8 cellular contexts compared by ENCODE assay signal in genomic region chr1:244836598-244836997, GRCh38. TPM values are rescaled to one million over a fixed set of nuclear protein-coding genes. Genes with fewer than 3 reads are reported as not detected.
DNase-seq lines count a peak whose midpoint lies in the region; ATAC-seq, FAIRE-seq and TF ChIP-seq lines count a peak whose summit lies in the region.

No MANE protein-coding gene starts in this region.

- BruUV-seq in K562 (replicated peaks; lab: Mats Ljungman, UMichigan): no TSS peak

- H3K4me1 ChIP-seq in cardiac muscle cell (ENCODE audit: low read depth): peaks cover 18% of the 10 kb centered on the region
- H3K4me1 ChIP-seq in K562 (replicated peaks in 1 of 2; ENCODE audit: control insufficient read depth in 2 of 2, insufficient read depth in 2 of 2, low read length in 2 of 2): peaks cover 15 to 17% of the 10 kb centered on the region in 2 experiments; a peak in 4 of 5 replicates
- no peaks in the 10 kb centered on the region for H3K4me1 ChIP-seq in uterus

- H3K27ac ChIP-seq in cardiac muscle cell (peak overlapping the region; percentile 100), K562 (ENCODE audit: extremely low read depth, low read depth, low read length) (peak overlapping the region; percentile 98), uterus (peak overlapping the region; percentile 99 to 100)

- peak overlapping the region; percentile 92 for H3K4me3 Mint-ChIP-seq in memory B cell

- H3K36me3 ChIP-seq in cardiac muscle cell (peaks cover 3% of the 10 kb centered on the region), K562 (ENCODE audit: control insufficient read depth, insufficient read depth, low read length) (peaks cover 49% of the 10 kb centered on the region), uterus (no peaks in the 10 kb centered on the region)

- H3K27me3 ChIP-seq in cardiac muscle cell: no peaks in the 10 kb centered on the region
- H3K27me3 ChIP-seq in K562 (ENCODE audit: control insufficient read depth in 2 of 2, insufficient read depth in 2 of 2, low read length in 2 of 2): no peaks in the 10 kb centered on the region
- H3K27me3 ChIP-seq in uterus: no peaks in the 10 kb centered on the region

- H3K36me3 Mint-ChIP-seq in memory B cell: peaks cover 13% of the 10 kb centered on the region

- no peak for FAIRE-seq in K562 (lab: Jason Lieb, UNC)

- CTCF ChIA-PET in K562 (lab: Yijun Ruan, JAX; ENCODE audit: low intra/inter-chr PET ratio): no interaction called here

- TF ChIP-seq EP300 in K562 (IDR thresholded peaks at IDR 0.05; ENCODE audit: low read length): no peak

- H3K79me2 ChIP-seq in K562 (ENCODE audit: control insufficient read depth, insufficient read depth, low read length): peaks cover 61% of the 10 kb centered on the region

- H3K9me3 Mint-ChIP-seq in memory B cell: peaks cover 1% of the 10 kb centered on the region

- no peaks in the 10 kb centered on the region for H3K9me1 ChIP-seq in K562 (ENCODE audit: control insufficient read depth, insufficient read depth, low read length)

- no peaks in the 10 kb centered on the region for H3K27me3 Mint-ChIP-seq in memory B cell

- POLR2A ChIA-PET in K562 (lab: Yijun Ruan, JAX): interaction anchor here (0.6 to 22.4 kb wide), 6 partner anchors 19 to 215 kb away, joined by 3 to 485 read pairs (median 4); partner anchors contain the start of gene HNRNPU

- H3K27ac Mint-ChIP-seq in memory B cell: peak overlapping the region; percentile 98

- H3K9ac ChIP-seq in K562 (ENCODE audit: insufficient read depth in 1 of 2, low read depth in 2 of 2, low read length in 2 of 2): peak overlapping the region in 1 of 2 experiments; percentile 97; a peak in 3 of 4 replicates

- DNase-seq in cardiac muscle cell (ENCODE audit: low read depth in 1 of 2, low spot score in 1 of 2): peak in 1 of 2 donors; percentile 26
- no peak for DNase-seq in left ventricle myocardium superior
- DNase-seq in K562 (ENCODE audit: extremely low read depth in 1 of 4, low spot score in 3 of 4): no peak
- no peak for DNase-seq in memory B cell (ENCODE audit: low spot score in 2 of 2)
- DNase-seq in uterus: no peak
- DNase-seq in NCI-H1930 (lab: John Stamatoyannopoulos, UW): no peak
- no peak for DNase-seq in HuH-7 (ENCODE audit: low spot score)

- intact Hi-C loops in left ventricle myocardium superior (cut with micrococcal nuclease): no loop called here
- intact Hi-C loops in K562 (cut with micrococcal nuclease): loop anchor here (10.0 kb wide), 1 partner anchor 208 kb away; no protein-coding TSS in a partner anchor
- intact Hi-C loops in uterus (cut with DNase I; ENCODE audit: low total_unique reads): no loop called here

- in situ Hi-C loops in K562 (cut with MboI): no loop called here

- H3K4me3 ChIP-seq in cardiac muscle cell (peak overlapping the region; percentile 57), K562 (peak overlapping the region; percentile 74), uterus (peak overlapping the region; percentile 54 to 69)

- H4K20me1 ChIP-seq in K562 (replicated peaks; ENCODE audit: control insufficient read depth, insufficient read depth, low read length): peaks cover 17% of the 10 kb centered on the region

- no peak overlapping the region for H2AFZ ChIP-seq in K562 (ENCODE audit: low read depth, low read length)

- no peak for TF ChIP-seq RAD21 in K562 (CRISPR knock-in tag; conservative IDR thresholded peaks at IDR 0.05 in 1 of 2, IDR thresholded peaks at IDR 0.05 in 1 of 2)

- ATAC-seq in left ventricle myocardium superior (no peak), K562 (no peak), memory B cell (ENCODE audit: low read depth) (no peak), GM21423 (IDR thresholded peaks at IDR 0.05; ENCODE audit: unreplicated experiment) (no peak)

- peaks cover 30% of the 10 kb centered on the region for H3K4me1 Mint-ChIP-seq in memory B cell

- no peaks in the 10 kb centered on the region for H3K9me3 ChIP-seq in cardiac muscle cell (ENCODE audit: low read depth)
- no peaks in the 10 kb centered on the region for H3K9me3 ChIP-seq in K562 (replicated peaks; ENCODE audit: control insufficient read depth, insufficient read depth, low read depth, low read length)
- no peaks in the 10 kb centered on the region for H3K9me3 ChIP-seq in uterus

- no peak for TF ChIP-seq CTCF in cardiac muscle cell (IDR thresholded peaks at IDR 0.05; ENCODE audit: low read depth, low read length)
- TF ChIP-seq CTCF in K562 (IDR thresholded peaks at IDR 0.05 in 2 of 3, conservative IDR thresholded peaks at IDR 0.05 in 1 of 3; ENCODE audit: insufficient read depth in 2 of 3, low read depth in 1 of 3, low read length in 3 of 3): no peak
- TF ChIP-seq CTCF in uterus (IDR thresholded peaks at IDR 0.05): no peak

- peak overlapping the region; percentile 98 for H3K4me2 ChIP-seq in K562 (ENCODE audit: insufficient read depth, low read length)

- 0% methylated on average over 3 of the region's 3 CpGs for WGBS in K562 (ENCODE audit: insufficient coverage, low coverage, missing lambda C conversion rate)

- TF ChIP-seq POLR2A in K562 (conservative IDR thresholded peaks at IDR 0.05) (no peak), uterus (IDR thresholded peaks at IDR 0.05) (no peak)

TF ChIP-seq in K562, 482 proteins besides CTCF, POLR2A, EP300 and RAD21 (continues in another document):
- TF ChIP-seq SMARCC2 (IDR thresholded peaks at IDR 0.05; ENCODE audit: low read depth) (no peak), ELF2 (CRISPR knock-in tag; IDR thresholded peaks at IDR 0.05) (0 out of 2 replicates have a peak, but pooled peaks have one; percentile 7), LARP7 (IDR thresholded peaks at IDR 0.05) (no peak), MAX (CRISPR knock-in tag; IDR thresholded peaks at IDR 0.05) (no peak), VEZF1 (CRISPR knock-in tag; IDR thresholded peaks at IDR 0.05) (peak; percentile 21; the same call in 1 of the 2 replicates), ZNF717 (CRISPR knock-in tag; IDR thresholded peaks at IDR 0.05) (no peak), SMARCA4 (IDR thresholded peaks at IDR 0.05) (0 out of 2 replicates have a peak, but pooled peaks have one; percentile 16)

RNA-seq across cellular contexts. Expression of gene COX20, which starts 1.1 kb away (rescaled TPM):
- total RNA-seq in cardiac muscle cell (51.2 and 55.8 TPM in 2 replicates), left ventricle myocardium superior (63.7 TPM), K562 (2014; rRNA removed) (41.5 and 47.2 TPM in 2 replicates), K562 (2014; rRNA removed; fragmentation: Illumina TruSeq; extraction: Trizol) (72.8 and 92.9 TPM in 2 replicates), K562 (2015; rRNA removed; fragmentation: Illumina TruSeq; extraction: Trizol) (77.9 and 84.3 TPM in 2 replicates), K562 (2021) (51.6 and 60.0 TPM in 2 replicates), uterus (100 to 1,000 TPM in 1 of 4 donors, 10 to 100 TPM in 3; 12.3 to 194 (median 36.4) TPM)
- polyA plus RNA-seq in cardiac muscle cell (68.1 and 104 TPM in 2 replicates), K562 (2011; rRNA removed) (30.6 and 55.6 TPM in 2 replicates), K562 (2014; fragmentation: Illumina TruSeq; extraction: Trizol) (99.5 and 106 TPM in 2 replicates), K562 (2014; fragmentation: Nextera tagmentation; extraction: Ambion mirVana) (100 to 1,000 TPM; 145 to 171 TPM), K562 (2014; rRNA removed) (122 and 192 TPM in 2 replicates)
- 12.0 and 57.2 TPM in 2 replicates for total RNA-seq in K562 (2011; cell fraction: chromatin; rRNA removed; ENCODE audit: low replicate concordance)
- total RNA-seq in K562 (2011; cell fraction: nucleolus; rRNA removed): 9.8 and 15.1 TPM in 2 replicates
- total RNA-seq in K562 (2011; cell fraction: nucleoplasm; rRNA removed): 27.4 and 66.6 TPM in 2 replicates
- polyA plus RNA-seq in K562 (2011; cell fraction: cytosol; rRNA removed): 10.0 and 20.6 TPM in 2 replicates
- polyA plus RNA-seq in K562 (2011; cell fraction: nucleus; rRNA removed): 19.3 and 20.9 TPM in 2 replicates
- 47.6 and 108 TPM in 2 replicates for polyA plus RNA-seq in K562 (2012)
- 27.2 and 34.7 TPM in 2 replicates for polyA minus RNA-seq in K562 (2011; rRNA and poly(A)+ RNA removed)
- polyA minus RNA-seq in K562 (2011; cell fraction: cytosol; rRNA and poly(A)+ RNA removed): 6.5 and 6.7 TPM in 2 replicates
- polyA minus RNA-seq in K562 (2011; cell fraction: nucleus; rRNA and poly(A)+ RNA removed): 30.8 and 45.2 TPM in 2 replicates

RNA-seq across cellular contexts. Expression of gene HNRNPU, which starts 27.7 kb away (rescaled TPM):
- total RNA-seq in cardiac muscle cell: 267 and 447 TPM in 2 replicates
- 345 and 382 TPM in 2 replicates for polyA plus RNA-seq in cardiac muscle cell
- 183 TPM for total RNA-seq in left ventricle myocardium superior
- total RNA-seq in K562 (2011; cell fraction: chromatin; rRNA removed; ENCODE audit: low replicate concordance): 223 and 1,039 TPM in 2 replicates
- 91.7 and 116 TPM in 2 replicates for total RNA-seq in K562 (2011; cell fraction: nucleolus; rRNA removed)
- 330 and 565 TPM in 2 replicates for total RNA-seq in K562 (2011; cell fraction: nucleoplasm; rRNA removed)
- 668 and 711 TPM in 2 replicates for total RNA-seq in K562 (2014; rRNA removed)
- 445 and 505 TPM in 2 replicates for total RNA-seq in K562 (2014; rRNA removed; fragmentation: Illumina TruSeq; extraction: Trizol)
- 643 and 670 TPM in 2 replicates for total RNA-seq in K562 (2015; rRNA removed; fragmentation: Illumina TruSeq; extraction: Trizol)
- total RNA-seq in K562 (2021): 482 and 577 TPM in 2 replicates
- polyA plus RNA-seq in K562 (2011; rRNA removed): 268 and 377 TPM in 2 replicates
- polyA plus RNA-seq in K562 (2011; cell fraction: cytosol; rRNA removed): 76.3 and 102 TPM in 2 replicates
- polyA plus RNA-seq in K562 (2011; cell fraction: nucleus; rRNA removed): 225 and 265 TPM in 2 replicates
- 288 and 679 TPM in 2 replicates for polyA plus RNA-seq in K562 (2012)
- 629 and 777 TPM in 2 replicates for polyA plus RNA-seq in K562 (2014; fragmentation: Illumina TruSeq; extraction: Trizol)
- 100 to 1,000 TPM; 159 to 174 TPM for polyA plus RNA-seq in K562 (2014; fragmentation: Nextera tagmentation; extraction: Ambion mirVana)
- 519 and 621 TPM in 2 replicates for polyA plus RNA-seq in K562 (2014; rRNA removed)
- polyA minus RNA-seq in K562 (2011; rRNA and poly(A)+ RNA removed): 545 and 750 TPM in 2 replicates
- polyA minus RNA-seq in K562 (2011; cell fraction: cytosol; rRNA and poly(A)+ RNA removed): 202 and 313 TPM in 2 replicates
- 148 and 261 TPM in 2 replicates for polyA minus RNA-seq in K562 (2011; cell fraction: nucleus; rRNA and poly(A)+ RNA removed)
- total RNA-seq in uterus: 100 to 1,000 TPM; 154 to 603 (median 269) TPM
